Comparison of ENCODE assay signal across 25 cellular contexts in the genomic region with DNA sequence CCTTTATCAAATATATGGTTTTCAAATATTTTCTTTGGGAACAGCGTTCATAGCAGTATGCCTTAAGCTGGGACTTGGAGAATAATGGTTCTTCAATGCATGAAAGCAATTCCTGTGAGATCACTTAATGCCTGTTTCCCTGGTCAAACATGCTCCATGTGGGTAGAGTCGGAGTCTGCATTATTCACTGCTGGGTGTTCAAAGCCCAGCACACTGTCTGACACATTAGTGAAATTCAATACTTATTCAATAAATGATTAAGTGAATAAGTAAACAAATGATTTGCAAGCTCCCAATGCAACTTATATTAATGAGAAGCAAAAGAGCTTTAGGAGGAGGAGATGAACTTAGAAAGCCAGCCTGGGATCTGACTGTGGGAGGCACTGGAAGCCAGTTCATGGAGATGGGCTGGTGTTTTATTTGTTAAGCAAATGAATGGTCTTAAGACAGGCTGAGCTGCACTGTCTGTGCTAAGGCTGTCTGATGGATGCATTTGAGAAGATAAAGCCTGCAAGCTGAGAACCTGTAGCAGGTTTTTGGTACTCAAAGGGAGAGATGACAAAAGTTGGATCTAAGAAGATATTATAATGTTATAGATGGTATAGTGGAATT.
"Had no signal": no experiment of that assay in that cellular context is flagged by ENCODE, and none has a peak within 500 bp of the region (broad histone marks: within the 10 kb centered on the region; RNA-seq: fewer than 3 reads in every experiment).

No MANE protein-coding gene starts in this region.

- H3K4me1 Mint-ChIP-seq: activated T-helper 17 cell treated with anti-CD3 and anti-CD28 coated beads, Interleukin-2, amount 50 U/mL, for 72 hours; central memory CD8-positive, alpha-beta T cell; memory B cell; nephron had no signal

- H3K4me3 ChIP-seq: adrenal gland, ascending aorta, esophagus muscularis mucosa, pancreas, psoas muscle, right atrium auricular region, spleen, testis, uterus had no signal

- H3K27me3 Mint-ChIP-seq: memory B cell had no signal

- H3K4me1 ChIP-seq: adrenal gland, ascending aorta, esophagus muscularis mucosa, pancreas, psoas muscle, right atrium auricular region, spleen, uterus had no signal

- ATAC-seq: activated naive CD4-positive, alpha-beta T cell treated with anti-CD3 and anti-CD28 coated beads, Interleukin-2, amount 50 U/mL, for 72 hours; activated T-helper 17 cell treated with anti-CD3 and anti-CD28 coated beads, Interleukin-2, amount 50 U/mL, for 72 hours; left colon; pancreas; psoas muscle had no signal

- H3K36me3 Mint-ChIP-seq: activated naive CD4-positive, alpha-beta T cell treated with anti-CD3 and anti-CD28 coated beads, Interleukin-2, amount 50 U/mL, for 72 hours; memory B cell had no signal

- H3K27ac ChIP-seq: adrenal gland, ascending aorta, brain microvascular endothelial cell, esophagus muscularis mucosa, pancreas, psoas muscle, right atrium auricular region, spleen, testis, uterus had no signal

- H3K9me3 Mint-ChIP-seq: activated naive CD4-positive, alpha-beta T cell treated with anti-CD3 and anti-CD28 coated beads, Interleukin-2, amount 50 U/mL, for 72 hours; activated T-cell treated with anti-CD3 and anti-CD28 coated beads, Interleukin-2, amount 50 U/mL, for 24 hours; activated T-helper 17 cell treated with anti-CD3 and anti-CD28 coated beads, Interleukin-2, amount 50 U/mL, for 72 hours; central memory CD8-positive, alpha-beta T cell; memory B cell had no signal

- DNase-seq: activated CD8-positive, alpha-beta memory T cell treated with anti-CD3 and anti-CD28 coated beads for 24 hours; activated CD8-positive, alpha-beta memory T cell treated with anti-CD3 and anti-CD28 coated beads, Interleukin-2, amount 50 U/mL, for 4 hours; activated T-cell treated with anti-CD3 and anti-CD28 coated beads, Interleukin-2, amount 50 U/mL, for 24 hours; adrenal gland; brain microvascular endothelial cell; effector memory CD4-positive, alpha-beta T cell; glutamatergic neuron; hippocampal formation; left colon; pancreas; psoas muscle; spleen; stimulated activated CD4-positive, alpha-beta T cell treated with anti-CD3 and anti-CD28 coated beads, Interleukin-4, amount 100 ng/mL, for 1 hour; stimulated activated naive CD4-positive, alpha-beta T cell; testis; trophoblast cell; uterus had no signal

- H3K4me3 Mint-ChIP-seq: activated T-cell treated with anti-CD3 and anti-CD28 coated beads, Interleukin-2, amount 50 U/mL, for 24 hours; activated T-helper 17 cell treated with anti-CD3 and anti-CD28 coated beads, Interleukin-2, amount 50 U/mL, for 72 hours; central memory CD8-positive, alpha-beta T cell; memory B cell; nephron had no signal

- H3K36me3 ChIP-seq: adrenal gland, ascending aorta, brain microvascular endothelial cell, esophagus muscularis mucosa, pancreas, right atrium auricular region, spleen, uterus had no signal

- H3K27ac Mint-ChIP-seq: activated naive CD4-positive, alpha-beta T cell treated with anti-CD3 and anti-CD28 coated beads, Interleukin-2, amount 50 U/mL, for 72 hours; activated T-cell treated with anti-CD3 and anti-CD28 coated beads, Interleukin-2, amount 50 U/mL, for 24 hours; activated T-helper 17 cell treated with anti-CD3 and anti-CD28 coated beads, Interleukin-2, amount 50 U/mL, for 72 hours; memory B cell; nephron had no signal

- H3K9me3 ChIP-seq: adrenal gland, ascending aorta, esophagus muscularis mucosa, pancreas, psoas muscle, right atrium auricular region, spleen, testis, uterus had no signal

- H3K27me3 ChIP-seq: adrenal gland, ascending aorta, brain microvascular endothelial cell, right atrium auricular region, spleen, testis, uterus had no signal
